Comparison of ENCODE assay signal across 3 cellular contexts in the genomic region with DNA sequence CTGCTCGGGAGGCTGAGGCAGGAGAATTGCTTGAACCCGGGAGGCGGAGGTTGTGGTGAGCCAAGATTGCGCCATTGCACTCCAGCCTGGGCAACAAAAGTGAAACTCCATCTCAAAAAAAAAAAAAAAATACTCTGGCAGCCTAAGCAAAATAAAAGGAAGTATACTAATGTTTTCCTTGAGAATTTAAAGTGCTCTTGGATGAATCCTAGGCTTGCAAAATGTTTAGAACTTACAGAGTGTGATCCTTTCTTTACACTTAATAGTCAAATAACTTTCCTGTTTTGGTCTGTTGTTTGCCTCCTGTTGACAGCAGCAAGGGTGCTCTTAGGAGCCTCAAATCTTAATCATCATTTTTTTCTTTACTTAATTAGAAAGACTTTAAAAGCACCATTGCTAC. TPM values are rescaled to one million over a fixed set of nuclear protein-coding genes. Genes with fewer than 3 reads are reported as not detected.
"Had no signal": no experiment of that assay in that cellular context is flagged by ENCODE, and none has a peak within 500 bp of the region (broad histone marks: within the 10 kb centered on the region; RNA-seq: fewer than 3 reads in every experiment).

No MANE protein-coding gene starts in this region.

RNA-seq across cellular contexts. Expression of a gene that starts 38.9 kb away (rescaled TPM):
- total RNA-seq: K562, M059J, PC-3 had no signal
